ENCODE assay signal across 8 cellular contexts in genomic region chr19:12695514-12695913, GRCh38. TPM values are rescaled to one million over a fixed set of nuclear protein-coding genes. Genes with fewer than 3 reads are reported as not detected.
A peak's percentile ranks its signal among the peaks of the same experiment; 100 is the strongest.
DNase-seq lines count a peak whose midpoint lies in the region; ATAC-seq and TF ChIP-seq lines count a peak whose summit lies in the region.

No MANE protein-coding gene starts in this region.

- H3K79me2 ChIP-seq in GM23248 (ENCODE audit: insufficient read depth) (peaks cover 7% of the 10 kb centered on the region), SU-DHL-6 (ENCODE audit: insufficient read depth, low read length) (no peaks in the 10 kb centered on the region)

- in situ Hi-C loops in GM23248 (cut with MboI) = no loop called here

- H3K4me2 ChIP-seq in GM23248 (ENCODE audit: unreplicated experiment) = peak overlapping the region; percentile 75
- H3K4me2 ChIP-seq in SU-DHL-6 (ENCODE audit: low read depth, low read length, poor library complexity, severe bottlenecking) = peak overlapping the region; percentile 72

- 95 to 100% methylated on average over 1 of the region's 1 CpG for WGBS in GM23248 (ENCODE audit: low coverage in 1 of 2, low lambda C conversion rate in 2 of 2, missing lambda C conversion rate in 2 of 2), 2 experiments

- TF ChIP-seq CTCF in SU-DHL-6 (IDR thresholded peaks at IDR 0.05; ENCODE audit: insufficient read depth, low read length, poor library complexity, severe bottlenecking) = no peak
- TF ChIP-seq CTCF in fibroblast of villous mesenchyme (IDR thresholded peaks at IDR 0.05; ENCODE audit: insufficient read depth, low read depth, low read length) = no peak
- no peak for TF ChIP-seq CTCF in mucosa of descending colon (IDR thresholded peaks at IDR 0.05)

- H3K27ac ChIP-seq in GM23248 = no peak overlapping the region
- H3K27ac ChIP-seq in SU-DHL-6 (ENCODE audit: low read depth, low read length) = no peak overlapping the region
- H3K27ac ChIP-seq in skeletal muscle tissue (ENCODE audit: low read depth, low read length) = no peak overlapping the region

- H3K27me3 ChIP-seq in GM23248 (replicated peaks; ENCODE audit: insufficient read depth) = no peaks in the 10 kb centered on the region
- H3K27me3 ChIP-seq in SU-DHL-6 (ENCODE audit: low read length) = no peaks in the 10 kb centered on the region
- H3K27me3 ChIP-seq in skeletal muscle tissue (ENCODE audit: control insufficient read depth in 3 of 3, insufficient read depth in 3 of 3, low read length in 3 of 3) = no peaks in the 10 kb centered on the region

- H3K9me3 ChIP-seq in GM23248 (ENCODE audit: low read depth) (no peaks in the 10 kb centered on the region), SU-DHL-6 (ENCODE audit: insufficient read depth, low read length) (no peaks in the 10 kb centered on the region), skeletal muscle tissue (ENCODE audit: control insufficient read depth in 3 of 3, low read length in 3 of 3) (no peaks in the 10 kb centered on the region), mucosa of descending colon (no peaks in the 10 kb centered on the region)

- H4K20me1 ChIP-seq in GM23248 (ENCODE audit: insufficient read depth) = no peaks in the 10 kb centered on the region
- H4K20me1 ChIP-seq in SU-DHL-6 (ENCODE audit: low read depth, low read length) = no peaks in the 10 kb centered on the region

- DNase-seq in GM23248 = no peak
- DNase-seq in fibroblast of villous mesenchyme (ENCODE audit: low read depth) = no peak
- no peak for DNase-seq in UCSD-AML1 (lab: John Stamatoyannopoulos, UW; ENCODE audit: unreplicated experiment)
- DNase-seq in iPS-NIHi11 (ENCODE audit: low spot score) = no peak
- DNase-seq in mucosa of descending colon = no peak
- DNase-seq in occipital lobe (lab: John Stamatoyannopoulos, UW) = no peak

- H3K9ac ChIP-seq in GM23248 = peak overlapping the region; percentile 85
- H3K9ac ChIP-seq in SU-DHL-6 (ENCODE audit: low read length) = no peak overlapping the region
- peak overlapping the region in 2 of 3 donors; percentile 68 for H3K9ac ChIP-seq in skeletal muscle tissue (ENCODE audit: low read depth in 1 of 3, low read length in 3 of 3)

- intact Hi-C loops in mucosa of descending colon (cut with DNase I, micrococcal nuclease) = no loop called here

- H3F3A ChIP-seq in GM23248 (ENCODE audit: insufficient read depth) = peaks cover 24% of the 10 kb centered on the region; the same call in 1 of the 2 replicates
- peaks cover 24% of the 10 kb centered on the region for H3F3A ChIP-seq in SU-DHL-6 (ENCODE audit: insufficient read depth)

- H3K36me3 ChIP-seq in GM23248 (ENCODE audit: low read depth) = no peaks in the 10 kb centered on the region
- no peaks in the 10 kb centered on the region for H3K36me3 ChIP-seq in SU-DHL-6 (ENCODE audit: low read length)
- peaks cover 5 to 7% (median 6%) of the 10 kb centered on the region in 3 donors for H3K36me3 ChIP-seq in skeletal muscle tissue (ENCODE audit: control insufficient read depth in 3 of 3, insufficient read depth in 3 of 3, low read length in 3 of 3)
- H3K36me3 ChIP-seq in mucosa of descending colon (ENCODE audit: low read depth) = no peaks in the 10 kb centered on the region

- H3K9me2 ChIP-seq in GM23248 (ENCODE audit: insufficient read depth) = no peaks in the 10 kb centered on the region
- H3K9me2 ChIP-seq in SU-DHL-6 (replicated peaks; ENCODE audit: insufficient read depth, low read length) = no peaks in the 10 kb centered on the region

- H3K4me1 ChIP-seq in GM23248 (ENCODE audit: insufficient read depth) = peaks cover 7% of the 10 kb centered on the region; the same call in 1 of the 2 replicates
- peaks cover 14 to 20% (median 17%) of the 10 kb centered on the region in 3 donors for H3K4me1 ChIP-seq in skeletal muscle tissue (ENCODE audit: control insufficient read depth in 3 of 3, insufficient read depth in 3 of 3, low read length in 3 of 3)
- H3K4me1 ChIP-seq in mucosa of descending colon (ENCODE audit: low read depth) = peaks cover 12% of the 10 kb centered on the region

- H3K4me3 ChIP-seq in GM23248 (peak overlapping the region; percentile 75), SU-DHL-6 (ENCODE audit: insufficient read depth, low read length, poor library complexity, severe bottlenecking) (peak overlapping the region; percentile 57), fibroblast of villous mesenchyme (ENCODE audit: low read depth, low read length) (peak overlapping the region; percentile 82), skeletal muscle tissue (ENCODE audit: low read length in 3 of 3) (peak overlapping the region; percentile 61 to 92 (median 82)), mucosa of descending colon (no peak overlapping the region)

- ATAC-seq in mucosa of descending colon = no peak

- H2AFZ ChIP-seq in GM23248 = peak overlapping the region; percentile 83; the same call in 1 of the 2 replicates
- H2AFZ ChIP-seq in SU-DHL-6 (ENCODE audit: low read depth, low read length, severe bottlenecking) = no peak overlapping the region

RNA-seq across cellular contexts. Expression of gene FBXW9, which starts 0.9 kb away (rescaled TPM):
- total RNA-seq in GM23248 (2014; rRNA removed; shearing (Covaris generic)) = 13.8 and 22.3 TPM in 2 replicates
- polyA plus RNA-seq in GM23248 (2016; fragmentation: Nextera tagmentation; extraction: Ambion mirVana) = 14.2 TPM in 2 replicates
- total RNA-seq in fibroblast of villous mesenchyme = 7.3 and 15.1 TPM in 2 replicates
- 3.1 TPM for total RNA-seq in skeletal muscle tissue
- 1 to 10 TPM; 6.0 to 8.9 (median 7.8) TPM for total RNA-seq in mucosa of descending colon
- total RNA-seq in occipital lobe = 6.4 TPM

RNA-seq across cellular contexts. Expression of gene GNG14, which starts 7.7 kb away (rescaled TPM):
- total RNA-seq in GM23248 (2014; rRNA removed; shearing (Covaris generic)) = not detected in 2 replicates
- polyA plus RNA-seq in GM23248 (2016; fragmentation: Nextera tagmentation; extraction: Ambion mirVana) = not detected in 2 replicates
- total RNA-seq in fibroblast of villous mesenchyme = not detected in 2 replicates
- not detected for total RNA-seq in skeletal muscle tissue
- not detected for total RNA-seq in mucosa of descending colon
- not detected for total RNA-seq in occipital lobe

RNA-seq across cellular contexts. Expression of gene DHPS, which starts 13.8 kb away (rescaled TPM):
- total RNA-seq in GM23248 (2014; rRNA removed; shearing (Covaris generic)) = 68.4 and 104 TPM in 2 replicates
- polyA plus RNA-seq in GM23248 (2016; fragmentation: Nextera tagmentation; extraction: Ambion mirVana) = 50.9 and 56.0 TPM in 2 replicates
- total RNA-seq in fibroblast of villous mesenchyme (45.7 and 50.1 TPM in 2 replicates), skeletal muscle tissue (56.9 TPM), mucosa of descending colon (10 to 100 TPM; 71.4 to 91.4 (median 88.9) TPM), occipital lobe (79.7 TPM)

RNA-seq across cellular contexts. Expression of gene TNPO2, which starts 28.2 kb away (rescaled TPM):
- 30.9 and 34.3 TPM in 2 replicates for total RNA-seq in GM23248 (2014; rRNA removed; shearing (Covaris generic))
- polyA plus RNA-seq in GM23248 (2016; fragmentation: Nextera tagmentation; extraction: Ambion mirVana) = 13.2 and 13.3 TPM in 2 replicates
- 36.7 and 53.1 TPM in 2 replicates for total RNA-seq in fibroblast of villous mesenchyme
- total RNA-seq in skeletal muscle tissue = 20.4 TPM
- total RNA-seq in mucosa of descending colon = 10 to 100 TPM; 48.9 to 73.3 (median 66.9) TPM
- total RNA-seq in occipital lobe = 54.0 TPM

RNA-seq across cellular contexts. Expression of gene WDR83, which starts 28.9 kb away (rescaled TPM):
- total RNA-seq in GM23248 (2014; rRNA removed; shearing (Covaris generic)) = 8.2 and 9.4 TPM in 2 replicates
- polyA plus RNA-seq in GM23248 (2016; fragmentation: Nextera tagmentation; extraction: Ambion mirVana) = 12.7 and 13.1 TPM in 2 replicates
- total RNA-seq in fibroblast of villous mesenchyme (6.8 and 7.3 TPM in 2 replicates), skeletal muscle tissue (6.3 TPM), mucosa of descending colon (10 to 100 TPM in 1 of 3 donors, 1 to 10 TPM in 2; 6.4 to 13.4 (median 7.4) TPM), occipital lobe (10.3 TPM)
